Comparison of ENCODE assay signal across 8 cellular contexts in the genomic region with DNA sequence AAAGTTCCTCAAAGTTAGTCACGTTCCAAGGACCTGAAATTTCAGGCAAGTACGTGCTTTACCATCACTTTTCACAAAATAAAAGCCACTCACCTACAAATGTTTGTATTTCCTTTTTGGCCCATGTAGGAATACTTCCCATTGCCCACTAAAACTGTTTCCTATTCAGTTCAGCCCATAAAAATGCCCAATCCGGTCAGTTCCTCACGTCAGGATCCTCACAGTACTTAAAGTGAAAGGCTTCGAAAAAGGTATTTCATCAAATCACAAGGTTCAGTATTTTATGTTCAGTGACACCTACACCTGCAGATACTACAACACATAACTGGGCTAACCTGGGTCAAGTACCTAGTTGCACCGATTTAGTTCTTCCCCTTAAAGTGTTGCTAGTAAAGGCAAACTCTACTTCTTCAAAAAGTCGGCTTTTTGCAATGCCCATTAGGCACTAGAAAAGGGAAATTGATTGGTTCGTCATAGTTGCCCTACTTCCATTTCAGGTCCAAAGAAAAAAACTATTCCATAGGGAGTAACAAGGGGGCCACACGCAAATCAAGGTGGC. TPM values are rescaled to one million over a fixed set of nuclear protein-coding genes. Genes with fewer than 3 reads are reported as not detected.
DNase-seq lines count a peak whose midpoint lies in the region; ATAC-seq and TF ChIP-seq lines count a peak whose summit lies in the region.

No MANE protein-coding gene starts in this region.

- peaks cover 0 to 16% of the 10 kb centered on the region in 2 donors for H3K4me1 ChIP-seq in mucosa of rectum (ENCODE audit: control insufficient read depth in 2 of 2, insufficient read depth in 2 of 2, low read length in 2 of 2)

- H3K36me3 ChIP-seq in mucosa of rectum (ENCODE audit: control insufficient read depth in 2 of 2, insufficient read depth in 2 of 2, low read length in 2 of 2): no peaks in the 10 kb centered on the region

- peak overlapping the region; percentile 96 to 97 for H3K9ac ChIP-seq in mucosa of rectum (ENCODE audit: low read depth in 1 of 2, low read length in 2 of 2)

- no peak for TF ChIP-seq CTCF in dorsolateral prefrontal cortex (IDR thresholded peaks at IDR 0.05 in 54 of 56, conservative IDR thresholded peaks at IDR 0.05 in 2 of 56; ENCODE audit: low read depth in 1 of 56, partially characterized antibody in 56 of 56)

- peak overlapping the region; percentile 48 to 99 (median 89) for H3K4me3 ChIP-seq in dorsolateral prefrontal cortex
- H3K4me3 ChIP-seq in mucosa of rectum (ENCODE audit: low read length in 2 of 2): peak overlapping the region; percentile 80 to 98

- no peaks in the 10 kb centered on the region for H3K27me3 ChIP-seq in dorsolateral prefrontal cortex
- H3K27me3 ChIP-seq in mucosa of rectum (ENCODE audit: control insufficient read depth in 2 of 2, insufficient read depth in 2 of 2, low read length in 2 of 2): no peaks in the 10 kb centered on the region

- peak overlapping the region in 47 of 59 donors; percentile 42 to 99 (median 95) for H3K27ac ChIP-seq in dorsolateral prefrontal cortex
- peak overlapping the region; percentile 88 to 92 for H3K27ac ChIP-seq in mucosa of rectum (ENCODE audit: low read depth in 2 of 2, low read length in 2 of 2)

- ATAC-seq in GM18502 (IDR thresholded peaks at IDR 0.05; ENCODE audit: poor library complexity, unreplicated experiment) (peak; percentile 1), HG03139 (IDR thresholded peaks at IDR 0.05; ENCODE audit: unreplicated experiment) (no peak)

- no peaks in the 10 kb centered on the region for H3K9me3 ChIP-seq in mucosa of rectum (ENCODE audit: control insufficient read depth in 2 of 2, low read length in 2 of 2)

- intact Hi-C loops in dorsolateral prefrontal cortex (cut with DNase I): no loop called here

- DNase-seq in A172 (ENCODE audit: low spot score) (peak; percentile 27), RPMI8226 (peak; percentile 32), dorsolateral prefrontal cortex (no peak), retina (no peak), DMS153 treated with DMSO at 0.1 percent for 48 hours (lab: John Stamatoyannopoulos, UW; ENCODE audit: unreplicated experiment) (no peak)

RNA-seq across cellular contexts. Expression of a gene that starts 1.1 kb away (rescaled TPM):
- total RNA-seq in A172 (2014; rRNA removed; shearing (Covaris generic)): 39.3 and 50.4 TPM in 2 replicates
- 10 to 100 TPM; 52.5 to 88.4 (median 65.7) TPM for total RNA-seq in dorsolateral prefrontal cortex

Comparison
In these comparisons a context has a peak if more than half of its experiments do, and no peak if none do; other contexts are left out.
1. DNase-seq: peak in A172 (single experiment) and RPMI8226 (single experiment); none in dorsolateral prefrontal cortex (0 of 10), retina (single experiment) and DMS153 treated with DMSO at 0.1 percent for 48 hours (single experiment).